ENCODE assay signal across 18 cellular contexts in genomic region chr10:24505759-24506158, GRCh38.
DNase-seq lines count a peak whose midpoint lies in the region; ATAC-seq, FAIRE-seq and TF ChIP-seq lines count a peak whose summit lies in the region.
"Had no signal": no experiment of that assay in that cellular context is flagged by ENCODE, and none has a peak within 500 bp of the region (broad histone marks: within the 10 kb centered on the region; RNA-seq: fewer than 3 reads in every experiment).

No MANE protein-coding gene starts in this region.

- POLR2A ChIA-PET in HepG2 (lab: Yijun Ruan, JAX), result no interaction called here

- H3K27ac ChIP-seq in liver (ENCODE audit: low read depth in 1 of 2, low read length in 2 of 2) (no peak overlapping the region), HepG2 (ENCODE audit: extremely low read length, insufficient read depth, low read length) (no peak overlapping the region), right lobe of liver (no peak overlapping the region), upper lobe of right lung (no peak overlapping the region)
- H3K27ac ChIP-seq: HL-60, PC-9 had no signal

- H4K20me1 ChIP-seq in HepG2 (ENCODE audit: insufficient read depth, low read length), result no peaks in the 10 kb centered on the region

- CTCF ChIA-PET in HepG2 (lab: Yijun Ruan, JAX; ENCODE audit: low intra/inter-chr PET ratio, low total read pairs), result interaction anchor here (1.5 kb wide), 1 partner anchor 42 kb away, joined by 3 read pairs; no protein-coding TSS in a partner anchor

- H3K9ac ChIP-seq in liver (ENCODE audit: low read depth in 1 of 2, low read length in 2 of 2) (no peak overlapping the region), HepG2 (ENCODE audit: insufficient read depth, low read depth, low read length) (no peak overlapping the region)

- H3K27me3 ChIP-seq in liver (ENCODE audit: control insufficient read depth in 4 of 4, insufficient read depth in 4 of 4, low read length in 3 of 4), result no peaks in the 10 kb centered on the region
- H3K27me3 ChIP-seq in HepG2 (ENCODE audit: control insufficient read depth in 1 of 2, insufficient read depth in 2 of 2, low read length in 2 of 2), result no peaks in the 10 kb centered on the region
- no peaks in the 10 kb centered on the region for H3K27me3 ChIP-seq in right lobe of liver
- no peaks in the 10 kb centered on the region for H3K27me3 ChIP-seq in upper lobe of right lung
- H3K27me3 ChIP-seq: BE2C had no signal

- TF ChIP-seq CTCF in liver (IDR thresholded peaks at IDR 0.05; ENCODE audit: low read depth, low read length, missing input control) (no peak), HepG2 (CRISPR knock-in tag; IDR thresholded peaks at IDR 0.05) (no peak), right lobe of liver (IDR thresholded peaks at IDR 0.05) (no peak), upper lobe of right lung (IDR thresholded peaks at IDR 0.05) (no peak)

- intact Hi-C loops in HepG2 (cut with micrococcal nuclease; ENCODE audit: unreplicated experiment) (no loop called here), right lobe of liver (cut with DNase I) (no loop called here), upper lobe of right lung (cut with DNase I) (no loop called here), head of caudate nucleus (cut with DNase I) (no loop called here)

- no peak for FAIRE-seq in HepG2 (lab: Jason Lieb, UNC)

- TF ChIP-seq POLR2A in HepG2 (IDR thresholded peaks at IDR 0.05; ENCODE audit: insufficient read depth in 1 of 2, low read depth in 2 of 2, low read length in 2 of 2), result no peak
- TF ChIP-seq POLR2A in right lobe of liver (IDR thresholded peaks at IDR 0.05), result no peak

- no TSS peak for BruUV-seq in HepG2 (replicated peaks; lab: Mats Ljungman, UMichigan)

- DNase-seq in HepG2 (ENCODE audit: low spot score) (no peak), dermis blood vessel endothelial cell (peak; percentile 76), right lobe of liver (peak in 1 of 3 donors; percentile 53), upper lobe of right lung (no peak), RPMI8226 (no peak), head of caudate nucleus (no peak), NCI-H1694 treated with DMSO at 0.1 percent for 48 hours (lab: John Stamatoyannopoulos, UW) (no peak)
- DNase-seq: BE2C; CD4-positive, alpha-beta memory T cell; GOT3; KBM-7; NCI-H1048; NCI-H1694; NCI-H446; PC-9; SHP77 had no signal

- H3K4me3 ChIP-seq in liver (ENCODE audit: low read depth in 1 of 3, low read length in 3 of 3) (no peak overlapping the region), HepG2 (replicated peaks in 1 of 3; ENCODE audit: insufficient read depth in 1 of 3, low read depth in 2 of 3, low read length in 3 of 3) (no peak overlapping the region), right lobe of liver (no peak overlapping the region), upper lobe of right lung (no peak overlapping the region)
- H3K4me3 ChIP-seq: PC-9 had no signal

- ATAC-seq in HepG2 (no peak), right lobe of liver (peak; percentile 51 to 72 (median 63)), upper lobe of right lung (peak; percentile 51)

- no peaks in the 10 kb centered on the region for H3K79me2 ChIP-seq in HepG2 (ENCODE audit: insufficient read depth, low read length)

- in situ Hi-C loops in HepG2 (cut with HindIII; ENCODE audit: extremely low pct_ligation_motif_present, low pct_unique_long_range_greater_than_20kb), result loop anchor here (25.0 kb wide), 1 partner anchor 518 kb away; no protein-coding TSS in a partner anchor

- H3K9me3 ChIP-seq in liver (ENCODE audit: control insufficient read depth in 4 of 4, low read length in 3 of 4), result no peaks in the 10 kb centered on the region
- no peaks in the 10 kb centered on the region for H3K9me3 ChIP-seq in HepG2 (ENCODE audit: low read length)
- no peaks in the 10 kb centered on the region for H3K9me3 ChIP-seq in right lobe of liver
- no peaks in the 10 kb centered on the region for H3K9me3 ChIP-seq in upper lobe of right lung
- H3K9me3 ChIP-seq: BE2C had no signal

- TF ChIP-seq EP300 in HepG2 (IDR thresholded peaks at IDR 0.05; ENCODE audit: low read depth in 2 of 2, low read length in 2 of 2), result no peak
- no peak for TF ChIP-seq EP300 in HepG2 (CRISPR knock-in tag; IDR thresholded peaks at IDR 0.05; ENCODE audit: borderline replicate concordance)

- 80% methylated on average over 7 of the region's 7 CpGs for WGBS in liver
- WGBS in HepG2 (ENCODE audit: low lambda C conversion rate), result 96% methylated on average over 7 of the region's 7 CpGs
- 87% methylated on average over 4 of the region's 7 CpGs for WGBS in right lobe of liver (ENCODE audit: insufficient coverage, low coverage, low lambda C conversion rate, missing lambda C conversion rate)

- H3K4me2 ChIP-seq in HepG2 (ENCODE audit: low read depth, low read length), result no peak overlapping the region
- H3K4me2 ChIP-seq: PC-9 had no signal

- no peaks in the 10 kb centered on the region for H3K4me1 ChIP-seq in liver (ENCODE audit: control insufficient read depth in 4 of 4, insufficient read depth in 4 of 4, low read length in 3 of 4)
- no peaks in the 10 kb centered on the region for H3K4me1 ChIP-seq in HepG2 (ENCODE audit: insufficient read depth, low read length)
- H3K4me1 ChIP-seq in right lobe of liver, result no peaks in the 10 kb centered on the region
- no peaks in the 10 kb centered on the region for H3K4me1 ChIP-seq in upper lobe of right lung
- H3K4me1 ChIP-seq: BE2C had no signal

- H2AFZ ChIP-seq in HepG2 (ENCODE audit: low read length), result no peak overlapping the region
- H2AFZ ChIP-seq: PC-9 had no signal

- H3K36me3 ChIP-seq in liver (ENCODE audit: control insufficient read depth in 4 of 4, insufficient read depth in 3 of 4, low read depth in 1 of 4, low read length in 3 of 4) (peaks cover 0 to 45% (median 35%) of the 10 kb centered on the region in 4 donors), HepG2 (replicated peaks in 1 of 2; ENCODE audit: control insufficient read depth in 1 of 2, insufficient read depth in 2 of 2, low read length in 2 of 2) (peaks cover 12 to 53% of the 10 kb centered on the region in 2 experiments; a peak in 4 of 5 replicates), right lobe of liver (peaks cover 0 to 55% (median 9%) of the 10 kb centered on the region in 4 donors), upper lobe of right lung (no peaks in the 10 kb centered on the region)
- H3K36me3 ChIP-seq: BE2C had no signal

- no peak for TF ChIP-seq RAD21 in liver (IDR thresholded peaks at IDR 0.05)
- TF ChIP-seq RAD21 in HepG2 (CRISPR knock-in tag; IDR thresholded peaks at IDR 0.05), result no peak

TF ChIP-seq in liver, 16 proteins besides CTCF, POLR2A, EP300 and RAD21 (continues in another document):
- TF ChIP-seq NR2F2 (IDR thresholded peaks at IDR 0.05) (peak; percentile 23), SP1 (IDR thresholded peaks at IDR 0.05) (no peak), GABPA (IDR thresholded peaks at IDR 0.05 in 1 of 2, conservative IDR thresholded peaks at IDR 0.05 in 1 of 2) (no peak), ATF3 (IDR thresholded peaks at IDR 0.05) (no peak), JUND (IDR thresholded peaks at IDR 0.05) (no peak)

TF ChIP-seq in HepG2, 621 proteins besides CTCF, POLR2A, EP300 and RAD21:
- no peak for TF ChIP-seq THRA (CRISPR knock-in tag; IDR thresholded peaks at IDR 0.05; ENCODE audit: borderline replicate concordance)
- TF ChIP-seq ZNF138 (CRISPR knock-in tag; IDR thresholded peaks at IDR 0.05; ENCODE audit: low read depth), result no peak
- TF ChIP-seq ZNF230 (CRISPR knock-in tag; IDR thresholded peaks at IDR 0.05), result no peak
- TF ChIP-seq WIZ (CRISPR knock-in tag; IDR thresholded peaks at IDR 0.05), result no peak
- TF ChIP-seq ZEB1 (IDR thresholded peaks at IDR 0.05; ENCODE audit: insufficient replicate concordance, low read depth), result no peak
- no peak for TF ChIP-seq KLF11 (CRISPR knock-in tag; IDR thresholded peaks at IDR 0.05)
- no peak for TF ChIP-seq ZNF639 (CRISPR knock-in tag; conservative IDR thresholded peaks at IDR 0.05)
- no peak for TF ChIP-seq FOXO4 (CRISPR knock-in tag; conservative IDR thresholded peaks at IDR 0.05)
- no peak for TF ChIP-seq ZNF251 (CRISPR knock-in tag; IDR thresholded peaks at IDR 0.05)
- TF ChIP-seq ZNF564 (CRISPR knock-in tag; IDR thresholded peaks at IDR 0.05), result no peak
